ENCODE assay signal across 19 cellular contexts in the genomic region with DNA sequence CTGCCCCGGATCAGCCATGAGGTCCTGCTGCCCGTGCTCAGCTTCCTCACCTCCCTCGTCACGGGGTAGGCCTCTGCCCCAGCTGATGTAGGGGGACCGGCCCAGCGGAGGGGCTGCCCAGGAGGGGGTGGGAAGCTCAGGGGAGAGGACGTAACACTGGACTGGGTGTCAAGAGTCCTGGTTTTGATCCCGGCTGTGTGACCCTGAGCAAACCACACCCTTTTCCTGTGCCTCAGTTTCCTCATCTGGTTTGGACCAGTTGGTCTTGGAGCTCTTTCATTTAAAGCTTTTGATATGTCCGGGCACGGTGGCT. TPM values are rescaled to one million over a fixed set of nuclear protein-coding genes. Genes with fewer than 3 reads are reported as not detected.
DNase-seq lines count a peak whose midpoint lies in the region; ATAC-seq, FAIRE-seq and TF ChIP-seq lines count a peak whose summit lies in the region.
"Had no signal": no experiment of that assay in that cellular context is flagged by ENCODE, and none has a peak within 500 bp of the region (broad histone marks: within the 10 kb centered on the region; RNA-seq: fewer than 3 reads in every experiment).

No MANE protein-coding gene starts in this region.

- intact Hi-C loops in activated B cell treated with CpG ODN at 0.5 μM for 24 hours (cut with micrococcal nuclease) = no loop called here
- intact Hi-C loops in spleen (cut with DNase I; ENCODE audit: low total_unique reads) = no loop called here

- no peak overlapping the region for H2AFZ ChIP-seq in keratinocyte (ENCODE audit: control insufficient read depth, low read length)

- peaks cover 3% of the 10 kb centered on the region for H3K79me2 ChIP-seq in keratinocyte (ENCODE audit: control insufficient read depth, insufficient read depth, low read length)

- DNase-seq in activated B cell treated with CpG ODN at 0.5 μM for 24 hours (no peak), keratinocyte (ENCODE audit: low read depth, low spot score) (no peak), spleen (no peak), OCI-M2 (lab: John Stamatoyannopoulos, UW; ENCODE audit: unreplicated experiment) (no peak), SIG-M5 (lab: John Stamatoyannopoulos, UW) (no peak)
- DNase-seq: activated CD4-positive, CD25-positive, alpha-beta regulatory T cell; COR-L47; immature natural killer cell; natural killer cell; NCI-H1105 treated with DMSO at 0.1 percent for 48 hours; NCI-H2171 treated with DMSO at 0.1 percent for 48 hours; RPMI8226 had no signal

- H3K27ac Mint-ChIP-seq in activated B cell treated with CpG ODN at 0.5 μM for 24 hours = peak overlapping the region; percentile 24
- H3K27ac Mint-ChIP-seq: immature natural killer cell; natural killer cell; T-helper 1 cell treated with Interleukin-12 subunit alpha and Interleukin-12 subunit beta and Interleukin-4 antibody, amounts not matched to agents 30 μg/mL and 1 μg/mL, for 36 hours had no signal

- TF ChIP-seq CTCF in activated B cell treated with CpG ODN at 0.5 μM for 24 hours (IDR thresholded peaks at IDR 0.05) = no peak
- no peak for TF ChIP-seq CTCF in keratinocyte (optimal IDR thresholded peaks at IDR 0.05 in 1 of 3, IDR thresholded peaks at IDR 0.05 in 1 of 3, conservative IDR thresholded peaks at IDR 0.05 in 1 of 3; ENCODE audit: extremely low read depth in 1 of 3, insufficient read depth in 2 of 3, low read length in 3 of 3)
- no peak for TF ChIP-seq CTCF in spleen (IDR thresholded peaks at IDR 0.05 in 8 of 11, conservative IDR thresholded peaks at IDR 0.05 in 3 of 11)

- CTCF ChIA-PET in activated B cell treated with CpG ODN at 0.5 μM for 24 hours (lab: Charles Lee) = interaction anchor here (2.5 to 3.8 kb wide), 2 partner anchors 14 to 52 kb away, joined by 13 to 24 read pairs; no protein-coding TSS in a partner anchor

- no peak for TF ChIP-seq POLR2A in spleen (IDR thresholded peaks at IDR 0.05)

- no peak overlapping the region for H3K4me3 Mint-ChIP-seq in activated B cell treated with CpG ODN at 0.5 μM for 24 hours
- H3K4me3 Mint-ChIP-seq: immature natural killer cell; natural killer cell; T-helper 1 cell treated with Interleukin-12 subunit alpha and Interleukin-12 subunit beta and Interleukin-4 antibody, amounts not matched to agents 30 μg/mL and 1 μg/mL, for 36 hours had no signal

- H3K9me3 ChIP-seq in BLaER1 (no peaks in the 10 kb centered on the region), keratinocyte (ENCODE audit: control insufficient read depth, low read depth, low read length) (no peaks in the 10 kb centered on the region), spleen (no peaks in the 10 kb centered on the region)

- no peaks in the 10 kb centered on the region for H3K27me3 ChIP-seq in BLaER1
- no peaks in the 10 kb centered on the region for H3K27me3 ChIP-seq in keratinocyte (ENCODE audit: control insufficient read depth, extremely low read depth, insufficient read depth, low read length)
- no peaks in the 10 kb centered on the region for H3K27me3 ChIP-seq in spleen (replicated peaks in 1 of 7)

- POLR2A ChIA-PET in activated B cell treated with CpG ODN at 0.5 μM for 24 hours (lab: Charles Lee) = interaction anchor here (1.1 to 4.5 kb wide), 3 partner anchors 8 to 52 kb away, joined by 6 to 67 read pairs (median 29); a partner anchor contains a TSS

- no peak overlapping the region for H3K4me3 ChIP-seq in BLaER1
- no peak overlapping the region for H3K4me3 ChIP-seq in keratinocyte (ENCODE audit: control insufficient read depth in 2 of 3, extremely low read depth in 1 of 3, insufficient read depth in 2 of 3, low read depth in 1 of 3, low read length in 3 of 3)
- peak overlapping the region in 1 of 8 donors; percentile 22 for H3K4me3 ChIP-seq in spleen

- no peak overlapping the region for H3K9ac ChIP-seq in BLaER1
- H3K9ac ChIP-seq in keratinocyte (ENCODE audit: control insufficient read depth, extremely low read depth, insufficient read depth, low read length) = peak overlapping the region; percentile 61
- H3K9ac ChIP-seq: KMS-11 had no signal

- H3K27me3 Mint-ChIP-seq in activated B cell treated with CpG ODN at 0.5 μM for 24 hours = no peaks in the 10 kb centered on the region

- no peak for FAIRE-seq in keratinocyte (lab: Jason Lieb, UNC)

- H3K4me1 Mint-ChIP-seq in activated B cell treated with CpG ODN at 0.5 μM for 24 hours = peaks cover 50% of the 10 kb centered on the region

- no peaks in the 10 kb centered on the region for H3K9me3 Mint-ChIP-seq in activated B cell treated with CpG ODN at 0.5 μM for 24 hours
- H3K9me3 Mint-ChIP-seq: immature natural killer cell; natural killer cell; T-helper 1 cell treated with Interleukin-12 subunit alpha and Interleukin-12 subunit beta and Interleukin-4 antibody, amounts not matched to agents 30 μg/mL and 1 μg/mL, for 36 hours had no signal

- WGBS in spleen, 5 donors = 79 to 85% (median 83%) methylated on average over 10 of the region's 10 CpGs

- H3K4me2 ChIP-seq in BLaER1 = no peak overlapping the region
- peak overlapping the region; percentile 67 for H3K4me2 ChIP-seq in keratinocyte (ENCODE audit: control insufficient read depth, extremely low read depth, insufficient read depth, low read depth, low read length)
- H3K4me2 ChIP-seq: KMS-11 had no signal

- ATAC-seq in activated B cell treated with CpG ODN at 0.5 μM for 24 hours (ENCODE audit: low read depth) (no peak), GM21717 (IDR thresholded peaks at IDR 0.05; ENCODE audit: unreplicated experiment) (no peak), HG02678 (IDR thresholded peaks at IDR 0.05; ENCODE audit: unreplicated experiment) (no peak)
- ATAC-seq: natural killer cell had no signal

- no peaks in the 10 kb centered on the region for H4K20me1 ChIP-seq in BLaER1
- no peaks in the 10 kb centered on the region for H4K20me1 ChIP-seq in keratinocyte (ENCODE audit: control insufficient read depth, extremely low read depth, insufficient read depth, low read length)

- H3K27ac ChIP-seq in BLaER1 (0 out of 2 replicates have a peak overlapping the region, but pooled peaks have one; percentile 35), keratinocyte (ENCODE audit: control insufficient read depth, insufficient read depth, low read length) (peak overlapping the region; percentile 52), spleen (peak overlapping the region in 7 of 8 donors; percentile 61 to 84 (median 76))
- H3K27ac ChIP-seq: KMS-11 had no signal

- H3K36me3 ChIP-seq in BLaER1 = peaks cover 65% of the 10 kb centered on the region
- peaks cover 11 to 14% of the 10 kb centered on the region in 2 experiments for H3K36me3 ChIP-seq in keratinocyte (ENCODE audit: control insufficient read depth in 2 of 2, extremely low read depth in 1 of 2, insufficient read depth in 2 of 2, low read length in 2 of 2)
- peaks cover 2 to 100% (median 59%) of the 10 kb centered on the region in 6 donors for H3K36me3 ChIP-seq in spleen

- H3K36me3 Mint-ChIP-seq in activated B cell treated with CpG ODN at 0.5 μM for 24 hours (ENCODE audit: low read depth) = peaks cover 53% of the 10 kb centered on the region
- H3K36me3 Mint-ChIP-seq: natural killer cell had no signal

- H3K9me1 ChIP-seq in keratinocyte (ENCODE audit: control insufficient read depth, extremely low read depth, insufficient read depth, low read length) = no peaks in the 10 kb centered on the region

- dilution Hi-C loops in keratinocyte (cut with MboI; ENCODE audit: extremely low pct_ligation_motif_present, low sequenced_read_pairs) = loop anchor here (5.0 kb wide), 1 partner anchor 51 kb away; no protein-coding TSS in a partner anchor

- peaks cover 95% of the 10 kb centered on the region for H3K4me1 ChIP-seq in BLaER1
- H3K4me1 ChIP-seq in keratinocyte (ENCODE audit: control insufficient read depth, extremely low read depth, insufficient read depth, low read length) = peaks cover 13% of the 10 kb centered on the region
- H3K4me1 ChIP-seq in spleen = peaks cover 18 to 99% (median 81%) of the 10 kb centered on the region in 6 donors

RNA-seq across cellular contexts. Expression of a gene that starts 6.6 kb away (rescaled TPM):
- 42.7 and 48.4 TPM in 2 replicates for total RNA-seq in activated B cell treated with CpG ODN at 0.5 μM for 24 hours
- polyA plus RNA-seq in keratinocyte = 4.2 to 9.5 TPM (median 7.3 TPM) in 3 replicates
- 3.9 TPM for polyA plus RNA-seq in keratinocyte (2011; ENCODE audit: low read depth)
- polyA plus RNA-seq in keratinocyte (2011; cell fraction: cytosol; rRNA removed) = 2.9 and 6.2 TPM in 2 replicates
- polyA plus RNA-seq in keratinocyte (2011; cell fraction: nucleus; rRNA removed) = 21.5 and 27.0 TPM in 2 replicates
- polyA plus RNA-seq in keratinocyte (2012; ENCODE audit: low replicate concordance) = 8.9 and 15.4 TPM in 2 replicates
- polyA minus RNA-seq in keratinocyte = 7.7 to 21.7 TPM (median 11.9 TPM) in 3 replicates
- 19.6 TPM for polyA minus RNA-seq in keratinocyte (2011; cell fraction: cytosol; rRNA and poly(A)+ RNA removed)
- polyA minus RNA-seq in keratinocyte (2011; cell fraction: nucleus; rRNA and poly(A)+ RNA removed) = 30.9 and 37.2 TPM in 2 replicates
- 10 to 100 TPM; 38.2 to 74.7 (median 54.7) TPM for total RNA-seq in spleen
- polyA plus RNA-seq in spleen = 10 to 100 TPM; 16.2 to 41.3 (median 29.3) TPM

RNA-seq across cellular contexts. Expression of a gene that starts 11.5 kb away (rescaled TPM):
- total RNA-seq in activated B cell treated with CpG ODN at 0.5 μM for 24 hours (0.82 and 1.3 TPM in 2 replicates), spleen (1 to 10 TPM; 1.6 to 7.9 (median 5.0) TPM)
- polyA plus RNA-seq in keratinocyte (0.93 to 1.5 TPM (median 0.96 TPM) in 3 replicates), spleen (1 to 10 TPM; 3.5 to 7.0 (median 4.9) TPM)
- not detected for polyA plus RNA-seq in keratinocyte (2011; ENCODE audit: low read depth)
- 0.50 and 1.1 TPM in 2 replicates for polyA plus RNA-seq in keratinocyte (2011; cell fraction: cytosol; rRNA removed)
- polyA plus RNA-seq in keratinocyte (2011; cell fraction: nucleus; rRNA removed) = 1.3 and 2.0 TPM in 2 replicates
- 0.66 and 1.7 TPM in 2 replicates for polyA plus RNA-seq in keratinocyte (2012; ENCODE audit: low replicate concordance)
- polyA minus RNA-seq in keratinocyte = 0.45 to 1.0 TPM (median 0.46 TPM) in 3 replicates
- 2.3 TPM for polyA minus RNA-seq in keratinocyte (2011; cell fraction: cytosol; rRNA and poly(A)+ RNA removed)
- 0.95 and 1.0 TPM in 2 replicates for polyA minus RNA-seq in keratinocyte (2011; cell fraction: nucleus; rRNA and poly(A)+ RNA removed)
- total RNA-seq: lung microvascular endothelial cell had no signal
- polyA plus RNA-seq: AG04450 had no signal

RNA-seq across cellular contexts. Expression of a gene that starts 21.0 kb away (rescaled TPM):
- total RNA-seq in activated B cell treated with CpG ODN at 0.5 μM for 24 hours (0.02 and 0.04 TPM in 2 replicates), spleen (1 to 10 TPM; 1.7 to 5.4 (median 3.1) TPM)
- polyA plus RNA-seq in keratinocyte (0.75 to 1.1 TPM (median 0.76 TPM) in 3 replicates), spleen (under 1 TPM; 0.26 to 0.67 (median 0.28) TPM)
- polyA plus RNA-seq in keratinocyte (2011; ENCODE audit: low read depth) = 10.0 TPM
- 1.00 and 1.1 TPM in 2 replicates for polyA plus RNA-seq in keratinocyte (2011; cell fraction: cytosol; rRNA removed)
- 2.1 and 2.6 TPM in 2 replicates for polyA plus RNA-seq in keratinocyte (2011; cell fraction: nucleus; rRNA removed)
- 1.3 and 3.5 TPM in 2 replicates for polyA plus RNA-seq in keratinocyte (2012; ENCODE audit: low replicate concordance)
- polyA minus RNA-seq in keratinocyte = 0.48 to 2.2 TPM (median 0.95 TPM) in 3 replicates
- 1.3 TPM for polyA minus RNA-seq in keratinocyte (2011; cell fraction: cytosol; rRNA and poly(A)+ RNA removed)
- polyA minus RNA-seq in keratinocyte (2011; cell fraction: nucleus; rRNA and poly(A)+ RNA removed) = 0.84 and 2.0 TPM in 2 replicates

RNA-seq across cellular contexts. Expression of a gene that starts 30.7 kb away (rescaled TPM):
- total RNA-seq in activated B cell treated with CpG ODN at 0.5 μM for 24 hours (8.7 and 14.8 TPM in 2 replicates), spleen (100 to 1,000 TPM in 5 of 7 donors, 10 to 100 TPM in 2; 79.8 to 361 (median 192) TPM)
- polyA plus RNA-seq in keratinocyte (17.3 to 29.8 TPM (median 23.2 TPM) in 3 replicates), spleen (100 to 1,000 TPM in 1 of 3 donors, 10 to 100 TPM in 2; 53.5 to 132 (median 99.5) TPM)
- polyA plus RNA-seq in keratinocyte (2011; ENCODE audit: low read depth) = 7.0 TPM
- polyA plus RNA-seq in keratinocyte (2011; cell fraction: cytosol; rRNA removed) = 7.6 and 12.1 TPM in 2 replicates
- polyA plus RNA-seq in keratinocyte (2011; cell fraction: nucleus; rRNA removed) = 74.3 and 95.0 TPM in 2 replicates
- polyA plus RNA-seq in keratinocyte (2012; ENCODE audit: low replicate concordance) = 7.5 and 8.7 TPM in 2 replicates
- polyA minus RNA-seq in keratinocyte = 9.5 to 29.1 TPM (median 15.6 TPM) in 3 replicates
- polyA minus RNA-seq in keratinocyte (2011; cell fraction: cytosol; rRNA and poly(A)+ RNA removed) = 11.1 TPM
- 6.6 and 10.3 TPM in 2 replicates for polyA minus RNA-seq in keratinocyte (2011; cell fraction: nucleus; rRNA and poly(A)+ RNA removed)
- total RNA-seq: lung microvascular endothelial cell had no signal

RNA-seq across cellular contexts. Expression of a gene that starts 46.5 kb away (rescaled TPM):
- total RNA-seq in activated B cell treated with CpG ODN at 0.5 μM for 24 hours (401 and 442 TPM in 2 replicates), spleen (100 to 1,000 TPM; 210 to 320 (median 268) TPM)
- polyA plus RNA-seq in keratinocyte (60.1 to 118 TPM (median 97.5 TPM) in 3 replicates), spleen (10 to 100 TPM; 67.2 to 91.8 (median 74.8) TPM)
- polyA plus RNA-seq in keratinocyte (2011; ENCODE audit: low read depth) = 187 TPM
- 56.1 and 61.6 TPM in 2 replicates for polyA plus RNA-seq in keratinocyte (2011; cell fraction: cytosol; rRNA removed)
- 224 and 245 TPM in 2 replicates for polyA plus RNA-seq in keratinocyte (2011; cell fraction: nucleus; rRNA removed)
- 77.2 and 133 TPM in 2 replicates for polyA plus RNA-seq in keratinocyte (2012; ENCODE audit: low replicate concordance)
- polyA minus RNA-seq in keratinocyte = 166 to 590 TPM (median 337 TPM) in 3 replicates
- polyA minus RNA-seq in keratinocyte (2011; cell fraction: cytosol; rRNA and poly(A)+ RNA removed) = 153 TPM
- 210 and 327 TPM in 2 replicates for polyA minus RNA-seq in keratinocyte (2011; cell fraction: nucleus; rRNA and poly(A)+ RNA removed)
